ENCODE assay signal across 22 cellular contexts in genomic region chr13:85638265-85638664, GRCh38.
DNase-seq lines count a peak whose midpoint lies in the region; ATAC-seq and TF ChIP-seq lines count a peak whose summit lies in the region.
"Had no signal": no experiment of that assay in that cellular context is flagged by ENCODE, and none has a peak within 500 bp of the region (broad histone marks: within the 10 kb centered on the region; RNA-seq: fewer than 3 reads in every experiment).

No MANE protein-coding gene starts in this region.

- H3K9me3 ChIP-seq in endodermal cell (ENCODE audit: control insufficient read depth, low read length): no peaks in the 10 kb centered on the region
- H3K9me3 ChIP-seq in Caco-2: no peaks in the 10 kb centered on the region
- H3K9me3 ChIP-seq: BLaER1, HAP-1, SJCRH30 had no signal

- TF ChIP-seq CTCF in endodermal cell (conservative IDR thresholded peaks at IDR 0.05): no peak
- no peak for TF ChIP-seq CTCF in Caco-2 (IDR thresholded peaks at IDR 0.05; ENCODE audit: insufficient read depth in 1 of 2, low read depth in 1 of 2, low read length in 1 of 2, severe bottlenecking in 1 of 2, unreplicated experiment in 1 of 2)

- H3K9ac ChIP-seq in endodermal cell (ENCODE audit: extremely low read depth, low read length, poor library complexity, severe bottlenecking): no peak overlapping the region
- H3K9ac ChIP-seq: BLaER1, GM23248 had no signal

- no peak overlapping the region for H3K27ac Mint-ChIP-seq in stimulated activated naive CD8-positive, alpha-beta T cell treated with anti-CD3 and anti-CD28 coated beads, Interleukin-15, amount 100 ng/mL, for 72 hours
- no peak overlapping the region for H3K27ac Mint-ChIP-seq in endodermal cell
- H3K27ac Mint-ChIP-seq in stimulated activated effector memory CD8-positive, alpha-beta T cell treated with anti-CD3 and anti-CD28 coated beads, Interleukin-12 subunit alpha, Interleukin-12 subunit beta, amount 100 ng/mL, for 72 hours: no peak overlapping the region
- no peak overlapping the region for H3K27ac Mint-ChIP-seq in Caco-2 (ENCODE audit: unreplicated experiment)
- H3K27ac Mint-ChIP-seq: CD4-positive, alpha-beta T cell; HFFc6 had no signal

- no peaks in the 10 kb centered on the region for H3K4me1 Mint-ChIP-seq in stimulated activated naive CD8-positive, alpha-beta T cell treated with anti-CD3 and anti-CD28 coated beads, Interleukin-15, amount 100 ng/mL, for 72 hours
- no peaks in the 10 kb centered on the region for H3K4me1 Mint-ChIP-seq in endodermal cell
- no peaks in the 10 kb centered on the region for H3K4me1 Mint-ChIP-seq in stimulated activated effector memory CD8-positive, alpha-beta T cell treated with anti-CD3 and anti-CD28 coated beads, Interleukin-12 subunit alpha, Interleukin-12 subunit beta, amount 100 ng/mL, for 72 hours
- H3K4me1 Mint-ChIP-seq in Caco-2 (ENCODE audit: low read depth, unreplicated experiment): no peaks in the 10 kb centered on the region

- peak; percentile 36 for ATAC-seq in stimulated activated naive CD8-positive, alpha-beta T cell treated with anti-CD3 and anti-CD28 coated beads, Interleukin-15, Interleukin-2, amounts not matched to agents 100 U/mL and 50 U/mL, for 24 hours
- ATAC-seq in stimulated activated naive CD8-positive, alpha-beta T cell treated with anti-CD3 and anti-CD28 coated beads, Interleukin-15, amount 100 ng/mL, for 72 hours: no peak
- peak; percentile 51 for ATAC-seq in stimulated activated effector memory CD8-positive, alpha-beta T cell treated with anti-CD3 and anti-CD28 coated beads, Interleukin-12 subunit alpha, Interleukin-12 subunit beta, amount 100 ng/mL, for 72 hours
- ATAC-seq: SK-N-SH treated with all-trans-retinoic acid at 6 μM for 48 hours had no signal

- H3K36me3 ChIP-seq in endodermal cell (ENCODE audit: control insufficient read depth, insufficient read depth, low read length) (no peaks in the 10 kb centered on the region), Caco-2 (ENCODE audit: control insufficient read depth, insufficient read depth, low read length) (no peaks in the 10 kb centered on the region)
- H3K36me3 ChIP-seq: BLaER1, HAP-1, SJCRH30 had no signal

- no peak overlapping the region for H3K4me3 Mint-ChIP-seq in stimulated activated naive CD8-positive, alpha-beta T cell treated with anti-CD3 and anti-CD28 coated beads, Interleukin-15, amount 100 ng/mL, for 72 hours
- H3K4me3 Mint-ChIP-seq in endodermal cell (no peak overlapping the region), Caco-2 (ENCODE audit: unreplicated experiment) (no peak overlapping the region)
- no peak overlapping the region for H3K4me3 Mint-ChIP-seq in stimulated activated effector memory CD8-positive, alpha-beta T cell treated with anti-CD3 and anti-CD28 coated beads, Interleukin-12 subunit alpha, Interleukin-12 subunit beta, amount 100 ng/mL, for 72 hours
- H3K4me3 Mint-ChIP-seq: CD4-positive, alpha-beta T cell; HFFc6 had no signal

- H3K4me3 ChIP-seq in endodermal cell (ENCODE audit: low read length) (no peak overlapping the region), Caco-2 (ENCODE audit: low read depth, low read length) (no peak overlapping the region)
- H3K4me3 ChIP-seq: BLaER1, GM23248, HAP-1, SJCRH30 had no signal

- no peaks in the 10 kb centered on the region for H3K27me3 Mint-ChIP-seq in stimulated activated naive CD8-positive, alpha-beta T cell treated with anti-CD3 and anti-CD28 coated beads, Interleukin-15, amount 100 ng/mL, for 72 hours
- H3K27me3 Mint-ChIP-seq in endodermal cell (ENCODE audit: insufficient read depth) (no peaks in the 10 kb centered on the region), Caco-2 (ENCODE audit: insufficient read depth, unreplicated experiment) (no peaks in the 10 kb centered on the region)
- H3K27me3 Mint-ChIP-seq: CD4-positive, alpha-beta T cell had no signal

- CTCF ChIA-PET in Caco-2 (lab: Charles Lee): no interaction called here

- H3K36me3 Mint-ChIP-seq in endodermal cell (ENCODE audit: low read depth): no peaks in the 10 kb centered on the region
- H3K36me3 Mint-ChIP-seq in stimulated activated effector memory CD8-positive, alpha-beta T cell treated with anti-CD3 and anti-CD28 coated beads, Interleukin-12 subunit alpha, Interleukin-12 subunit beta, amount 100 ng/mL, for 72 hours: no peaks in the 10 kb centered on the region
- H3K36me3 Mint-ChIP-seq in Caco-2 (ENCODE audit: insufficient read depth, unreplicated experiment): no peaks in the 10 kb centered on the region

- H3K27me3 ChIP-seq in endodermal cell (ENCODE audit: control insufficient read depth, insufficient read depth, low read length, poor library complexity, severe bottlenecking): no peaks in the 10 kb centered on the region
- H3K27me3 ChIP-seq in Caco-2 (replicated peaks; ENCODE audit: control insufficient read depth, insufficient read depth, low read length): no peaks in the 10 kb centered on the region
- H3K27me3 ChIP-seq: BLaER1, SJCRH30 had no signal

- intact Hi-C loops in Caco-2 (cut with micrococcal nuclease; ENCODE audit: unreplicated experiment): no loop called here

- BruUV-seq in Caco-2 (replicated peaks; lab: Mats Ljungman, UMichigan): no TSS peak

- no peak for DNase-seq in stimulated activated naive CD8-positive, alpha-beta T cell treated with anti-CD3 and anti-CD28 coated beads, Interleukin-15, Interleukin-2, amounts not matched to agents 100 U/mL and 50 U/mL, for 24 hours
- DNase-seq in stimulated activated naive CD8-positive, alpha-beta T cell treated with anti-CD3 and anti-CD28 coated beads, Interleukin-15, amount 100 ng/mL, for 72 hours: no peak
- peak; percentile 38 for DNase-seq in endodermal cell
- DNase-seq in stimulated activated effector memory CD8-positive, alpha-beta T cell treated with anti-CD3 and anti-CD28 coated beads, Interleukin-12 subunit alpha, Interleukin-12 subunit beta, amount 100 ng/mL, for 72 hours (ENCODE audit: low spot score in 2 of 2): no peak
- no peak for DNase-seq in Caco-2
- no peak for DNase-seq in central memory CD4-positive, alpha-beta T cell
- DNase-seq in NCI-H2029 (lab: John Stamatoyannopoulos, UW): no peak
- DNase-seq: CD4-positive, alpha-beta T cell; DMS53; GM23248; HFFc6; NCI-H1092; NCI-H1417 treated with DMSO at 0.1 percent for 48 hours; NCI-H187 treated with DMSO at 0.1 percent for 48 hours; NCI-H2107; NCI-H524; NCI-H774; SJCRH30 had no signal

- POLR2A ChIA-PET in Caco-2 (lab: Charles Lee): no interaction called here

- peaks cover 0 to 7% of the 10 kb centered on the region in 2 donors for H3K9me3 Mint-ChIP-seq in stimulated activated naive CD8-positive, alpha-beta T cell treated with anti-CD3 and anti-CD28 coated beads, Interleukin-15, amount 100 ng/mL, for 72 hours
- H3K9me3 Mint-ChIP-seq in endodermal cell (peaks cover 6% of the 10 kb centered on the region), Caco-2 (ENCODE audit: unreplicated experiment) (peaks cover 19% of the 10 kb centered on the region)
- peaks cover 5% of the 10 kb centered on the region for H3K9me3 Mint-ChIP-seq in stimulated activated effector memory CD8-positive, alpha-beta T cell treated with anti-CD3 and anti-CD28 coated beads, Interleukin-12 subunit alpha, Interleukin-12 subunit beta, amount 100 ng/mL, for 72 hours
- H3K9me3 Mint-ChIP-seq: CD4-positive, alpha-beta T cell had no signal

- no peaks in the 10 kb centered on the region for H3K4me1 ChIP-seq in endodermal cell (ENCODE audit: control insufficient read depth, insufficient read depth, low read length)
- H3K4me1 ChIP-seq in Caco-2: no peaks in the 10 kb centered on the region
- H3K4me1 ChIP-seq: BLaER1, HAP-1, SJCRH30 had no signal

- H3K27ac ChIP-seq in endodermal cell (ENCODE audit: low read depth, low read length): no peak overlapping the region
- H3K27ac ChIP-seq: BLaER1, GM23248, HL-60, SJCRH30 had no signal

- 95 to 100% methylated on average over 3 to 6 of the region's 6 CpGs for WGBS in endodermal cell (ENCODE audit: insufficient coverage in 1 of 2, insufficient read length in 1 of 2), 2 experiments
